In genomic region chr17:34504814-34505484, GRCh38 we compare ENCODE assay signal across 16 cellular contexts.
DNase-seq lines count a peak whose midpoint lies in the region; ATAC-seq and TF ChIP-seq lines count a peak whose summit lies in the region.
"Had no signal": no experiment of that assay in that cellular context is flagged by ENCODE, and none has a peak within 500 bp of the region (broad histone marks: within the 10 kb centered on the region; RNA-seq: fewer than 3 reads in every experiment).

No MANE protein-coding gene starts in this region.

- H3F3A ChIP-seq in MM.1S (ENCODE audit: insufficient read depth, low read length) = peaks cover 20% of the 10 kb centered on the region

- peaks cover 37% of the 10 kb centered on the region for H3K27me3 Mint-ChIP-seq in activated CD8-positive, alpha-beta T cell treated with anti-CD3 and anti-CD28 coated beads for 36 hours
- H3K27me3 Mint-ChIP-seq in activated CD8-positive, alpha-beta T cell treated with anti-CD3 and anti-CD28 coated beads, Interleukin-2, amount 10 ng/mL, durations not matched to agents 7 days and 5 days (ENCODE audit: low read depth) = peaks cover 20% of the 10 kb centered on the region
- peaks cover 31% of the 10 kb centered on the region for H3K27me3 Mint-ChIP-seq in activated T-helper 2 cell treated with anti-CD3 and anti-CD28 coated beads, Interferon-gamma antibody, Interleukin-2, Interleukin-4, amounts not matched to agents 10 μg/mL and 5 μg/mL and 100 μg/mL, durations not matched to agents 14 hours and 24 hours and 36 hours (ENCODE audit: low read depth)

- H3K36me3 ChIP-seq in MM.1S (replicated peaks; ENCODE audit: insufficient read depth, low read length) = no peaks in the 10 kb centered on the region
- H3K36me3 ChIP-seq: BLaER1 had no signal

- H3K79me2 ChIP-seq in MM.1S (ENCODE audit: low read length) = no peaks in the 10 kb centered on the region

- no peak overlapping the region for H2AFZ ChIP-seq in MM.1S (ENCODE audit: low read length)
- H2AFZ ChIP-seq: GM23248 had no signal

- peak overlapping the region; percentile 44 for H3K4me2 ChIP-seq in MM.1S (ENCODE audit: low read depth, low read length)
- H3K4me2 ChIP-seq: BLaER1 had no signal

- no peak overlapping the region for H3K4me3 ChIP-seq in MM.1S (ENCODE audit: low read length)
- H3K4me3 ChIP-seq: BLaER1, GM23248 had no signal

- H3K4me1 Mint-ChIP-seq in activated CD8-positive, alpha-beta T cell treated with anti-CD3 and anti-CD28 coated beads for 36 hours (ENCODE audit: low read depth) = peaks cover 21% of the 10 kb centered on the region
- H3K4me1 Mint-ChIP-seq in activated CD8-positive, alpha-beta T cell treated with anti-CD3 and anti-CD28 coated beads, Interleukin-2, amount 10 ng/mL, durations not matched to agents 7 days and 5 days (ENCODE audit: low read depth) = peaks cover 19% of the 10 kb centered on the region
- peaks cover 26% of the 10 kb centered on the region for H3K4me1 Mint-ChIP-seq in activated T-helper 2 cell treated with anti-CD3 and anti-CD28 coated beads, Interferon-gamma antibody, Interleukin-2, Interleukin-4, amounts not matched to agents 10 μg/mL and 5 μg/mL and 100 μg/mL, durations not matched to agents 14 hours and 24 hours and 36 hours (ENCODE audit: low read depth)
- H3K4me1 Mint-ChIP-seq: CD8-positive, alpha-beta memory T cell had no signal

- H3K4me3 Mint-ChIP-seq in activated CD8-positive, alpha-beta T cell treated with anti-CD3 and anti-CD28 coated beads for 36 hours = no peak overlapping the region
- no peak overlapping the region for H3K4me3 Mint-ChIP-seq in activated CD8-positive, alpha-beta T cell treated with anti-CD3 and anti-CD28 coated beads, Interleukin-2, amount 10 ng/mL, durations not matched to agents 7 days and 5 days
- H3K4me3 Mint-ChIP-seq in activated T-helper 2 cell treated with anti-CD3 and anti-CD28 coated beads, Interferon-gamma antibody, Interleukin-2, Interleukin-4, amounts not matched to agents 10 μg/mL and 5 μg/mL and 100 μg/mL, durations not matched to agents 14 hours and 24 hours and 36 hours (ENCODE audit: low read depth) = no peak overlapping the region
- H3K4me3 Mint-ChIP-seq: CD8-positive, alpha-beta memory T cell had no signal

- no peak for TF ChIP-seq CTCF in activated CD8-positive, alpha-beta T cell treated with anti-CD3 and anti-CD28 coated beads for 36 hours (IDR thresholded peaks at IDR 0.05)
- no peak for TF ChIP-seq CTCF in MM.1S (IDR thresholded peaks at IDR 0.05; ENCODE audit: low read length)

- H3K9ac ChIP-seq in MM.1S (ENCODE audit: low read length) = no peak overlapping the region
- H3K9ac ChIP-seq: BLaER1, GM23248 had no signal

- DNase-seq in activated CD8-positive, alpha-beta T cell treated with anti-CD3 and anti-CD28 coated beads for 36 hours = peak; percentile 12
- DNase-seq in activated CD8-positive, alpha-beta T cell treated with anti-CD3 and anti-CD28 coated beads, Interleukin-2, amount 10 ng/mL, durations not matched to agents 7 days and 5 days = no peak
- DNase-seq in MM.1S (peak; percentile 65), GM19240 (ENCODE audit: insufficient read length, low spot score) (no peak), hippocampal formation (lab: John Stamatoyannopoulos, UW) (no peak), NCI-H2171 treated with DMSO at 0.1 percent for 48 hours (lab: John Stamatoyannopoulos, UW) (no peak)
- DNase-seq in activated T-helper 2 cell treated with anti-CD3 and anti-CD28 coated beads, Interferon-gamma antibody, Interleukin-2, Interleukin-4, amounts not matched to agents 10 μg/mL and 5 μg/mL and 100 μg/mL, durations not matched to agents 14 hours and 24 hours and 36 hours (ENCODE audit: low spot score) = no peak
- peak; percentile 7 for DNase-seq in stimulated activated naive CD8-positive, alpha-beta T cell treated with anti-CD3 and anti-CD28 coated beads, Interleukin-15, Interleukin-2, amounts not matched to agents 100 U/mL and 50 U/mL, for 24 hours
- DNase-seq: 8988T; AML-193; Caco-2; CD8-positive, alpha-beta memory T cell; DND-41; GDM1; GM23248 had no signal

- H3K36me3 Mint-ChIP-seq in activated CD8-positive, alpha-beta T cell treated with anti-CD3 and anti-CD28 coated beads for 36 hours (ENCODE audit: low read depth) = no peaks in the 10 kb centered on the region
- H3K36me3 Mint-ChIP-seq in activated CD8-positive, alpha-beta T cell treated with anti-CD3 and anti-CD28 coated beads, Interleukin-2, amount 10 ng/mL, durations not matched to agents 7 days and 5 days (ENCODE audit: low read depth) = no peaks in the 10 kb centered on the region
- no peaks in the 10 kb centered on the region for H3K36me3 Mint-ChIP-seq in activated T-helper 2 cell treated with anti-CD3 and anti-CD28 coated beads, Interferon-gamma antibody, Interleukin-2, Interleukin-4, amounts not matched to agents 10 μg/mL and 5 μg/mL and 100 μg/mL, durations not matched to agents 14 hours and 24 hours and 36 hours (ENCODE audit: low read depth)
- H3K36me3 Mint-ChIP-seq: CD8-positive, alpha-beta memory T cell had no signal

- H3K9me2 ChIP-seq in MM.1S (replicated peaks; ENCODE audit: insufficient read depth, low read length) = no peaks in the 10 kb centered on the region

- H3K27ac ChIP-seq in MM.1S (ENCODE audit: low read length) = peak overlapping the region; percentile 58; the same call in 1 of the 2 replicates
- H3K27ac ChIP-seq: BLaER1, GM23248 had no signal

- peak overlapping the region; percentile 62 for H3K27ac Mint-ChIP-seq in activated CD8-positive, alpha-beta T cell treated with anti-CD3 and anti-CD28 coated beads for 36 hours
- H3K27ac Mint-ChIP-seq in activated CD8-positive, alpha-beta T cell treated with anti-CD3 and anti-CD28 coated beads, Interleukin-2, amount 10 ng/mL, durations not matched to agents 7 days and 5 days = no peak overlapping the region
- H3K27ac Mint-ChIP-seq in activated T-helper 2 cell treated with anti-CD3 and anti-CD28 coated beads, Interferon-gamma antibody, Interleukin-2, Interleukin-4, amounts not matched to agents 10 μg/mL and 5 μg/mL and 100 μg/mL, durations not matched to agents 14 hours and 24 hours and 36 hours = peak overlapping the region; percentile 50
- H3K27ac Mint-ChIP-seq: CD8-positive, alpha-beta memory T cell had no signal

- H3K9me3 ChIP-seq in MM.1S (replicated peaks; ENCODE audit: insufficient read depth, low read length) = no peaks in the 10 kb centered on the region
- H3K9me3 ChIP-seq: BLaER1, Caco-2 had no signal

- no peaks in the 10 kb centered on the region for H4K20me1 ChIP-seq in MM.1S (ENCODE audit: insufficient read depth, low read length)

- H3K4me1 ChIP-seq in MM.1S (ENCODE audit: low read length) = peaks cover 35% of the 10 kb centered on the region
- H3K4me1 ChIP-seq: BLaER1, Caco-2 had no signal

- no peaks in the 10 kb centered on the region; the same call in 1 of the 2 replicates for H3K27me3 ChIP-seq in MM.1S (replicated peaks; ENCODE audit: insufficient read depth, low read length)
- H3K27me3 ChIP-seq: BLaER1 had no signal

- CTCF ChIA-PET in activated CD8-positive, alpha-beta T cell treated with anti-CD3 and anti-CD28 coated beads for 36 hours (lab: Charles Lee) = no interaction called here
- CTCF ChIA-PET in activated CD8-positive, alpha-beta T cell treated with anti-CD3 and anti-CD28 coated beads, Interleukin-2, amount 10 ng/mL, durations not matched to agents 7 days and 5 days (lab: Charles Lee) = interaction anchor here (0.8 kb wide), 1 partner anchor 133 kb away, joined by 3 read pairs; no protein-coding TSS in a partner anchor

- POLR2A ChIA-PET in activated CD8-positive, alpha-beta T cell treated with anti-CD3 and anti-CD28 coated beads for 36 hours (lab: Charles Lee) = interaction anchor here (1.0 kb wide), 1 partner anchor 100 kb away, joined by 3 read pairs; no protein-coding TSS in a partner anchor
- POLR2A ChIA-PET in activated CD8-positive, alpha-beta T cell treated with anti-CD3 and anti-CD28 coated beads, Interleukin-2, amount 10 ng/mL, durations not matched to agents 7 days and 5 days (lab: Charles Lee) = no interaction called here

- ATAC-seq in activated CD8-positive, alpha-beta T cell treated with anti-CD3 and anti-CD28 coated beads for 36 hours = peak; percentile 60
- no peak for ATAC-seq in activated CD8-positive, alpha-beta T cell treated with anti-CD3 and anti-CD28 coated beads, Interleukin-2, amount 10 ng/mL, durations not matched to agents 7 days and 5 days
- ATAC-seq in stimulated activated naive CD8-positive, alpha-beta T cell treated with anti-CD3 and anti-CD28 coated beads, Interleukin-15, Interleukin-2, amounts not matched to agents 100 U/mL and 50 U/mL, for 24 hours = peak; percentile 53

- intact Hi-C loops in activated CD8-positive, alpha-beta T cell treated with anti-CD3 and anti-CD28 coated beads for 36 hours (cut with micrococcal nuclease) = no loop called here
- intact Hi-C loops in activated T-helper 2 cell treated with anti-CD3 and anti-CD28 coated beads, Interferon-gamma antibody, Interleukin-2, Interleukin-4, amounts not matched to agents 10 μg/mL and 5 μg/mL and 100 μg/mL, durations not matched to agents 14 hours and 24 hours and 36 hours (cut with micrococcal nuclease) = loop anchor here (1.0 to 10.0 kb wide), 4 partner anchors 19 to 350 kb away; no protein-coding TSS in a partner anchor

- no peaks in the 10 kb centered on the region for H3K9me3 Mint-ChIP-seq in activated CD8-positive, alpha-beta T cell treated with anti-CD3 and anti-CD28 coated beads for 36 hours
- H3K9me3 Mint-ChIP-seq in activated CD8-positive, alpha-beta T cell treated with anti-CD3 and anti-CD28 coated beads, Interleukin-2, amount 10 ng/mL, durations not matched to agents 7 days and 5 days (ENCODE audit: insufficient read depth) = no peaks in the 10 kb centered on the region
- no peaks in the 10 kb centered on the region for H3K9me3 Mint-ChIP-seq in activated T-helper 2 cell treated with anti-CD3 and anti-CD28 coated beads, Interferon-gamma antibody, Interleukin-2, Interleukin-4, amounts not matched to agents 10 μg/mL and 5 μg/mL and 100 μg/mL, durations not matched to agents 14 hours and 24 hours and 36 hours

Comparison
In these comparisons a context has a peak if more than half of its experiments do, and no peak if none do; other contexts are left out.
1. DNase-seq: peak in activated CD8-positive, alpha-beta T cell treated with anti-CD3 and anti-CD28 coated beads for 36 hours (single experiment), MM.1S (single experiment) and stimulated activated naive CD8-positive, alpha-beta T cell treated with anti-CD3 and anti-CD28 coated beads, Interleukin-15, Interleukin-2, amounts not matched to agents 100 U/mL and 50 U/mL, for 24 hours (single experiment); none in activated CD8-positive, alpha-beta T cell treated with anti-CD3 and anti-CD28 coated beads, Interleukin-2, amount 10 ng/mL, durations not matched to agents 7 days and 5 days (single experiment), activated T-helper 2 cell treated with anti-CD3 and anti-CD28 coated beads, Interferon-gamma antibody, Interleukin-2, Interleukin-4, amounts not matched to agents 10 μg/mL and 5 μg/mL and 100 μg/mL, durations not matched to agents 14 hours and 24 hours and 36 hours (single experiment), GM19240 (single experiment), hippocampal formation (0 of 2) and NCI-H2171 treated with DMSO at 0.1 percent for 48 hours (single experiment).